ENCODE assay signal across 17 cellular contexts in the genomic region with DNA sequence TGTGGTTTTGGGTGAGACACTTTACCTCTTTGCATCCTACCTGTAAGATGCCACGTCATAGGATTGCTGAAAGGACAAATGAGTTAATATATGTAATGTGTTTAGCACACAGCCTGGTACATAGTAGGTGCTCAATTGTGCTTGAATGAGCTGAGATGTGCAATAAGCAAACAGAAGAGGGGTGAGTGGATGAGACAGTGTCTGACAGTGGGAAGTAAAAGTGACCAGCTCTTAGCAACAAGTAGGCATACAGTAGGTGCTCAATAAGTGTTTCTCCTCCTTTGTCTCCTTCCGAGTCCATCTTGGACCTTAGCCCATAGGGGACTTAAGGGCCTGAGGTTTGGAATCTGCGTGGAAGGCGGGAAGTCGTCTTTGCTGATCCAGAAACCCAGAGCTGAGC.
DNase-seq lines count a peak whose midpoint lies in the region; ATAC-seq, FAIRE-seq and TF ChIP-seq lines count a peak whose summit lies in the region.
"Had no signal": no experiment of that assay in that cellular context is flagged by ENCODE, and none has a peak within 500 bp of the region (broad histone marks: within the 10 kb centered on the region; RNA-seq: fewer than 3 reads in every experiment).

No MANE protein-coding gene starts in this region.

- intact Hi-C loops in K562 (cut with micrococcal nuclease), result no loop called here

- in situ Hi-C loops in K562 (cut with MboI), result no loop called here

- BruUV-seq in K562 (replicated peaks; lab: Mats Ljungman, UMichigan), result no TSS peak

- peaks cover 54 to 68% of the 10 kb centered on the region in 2 experiments for H3K4me1 ChIP-seq in K562 (replicated peaks in 1 of 2; ENCODE audit: control insufficient read depth in 2 of 2, insufficient read depth in 2 of 2, low read length in 2 of 2)
- peaks cover 18% of the 10 kb centered on the region for H3K4me1 ChIP-seq in muscle layer of colon (ENCODE audit: insufficient read depth, low read length)
- peaks cover 35% of the 10 kb centered on the region for H3K4me1 ChIP-seq in suprapubic skin

- H3K4me3 ChIP-seq in K562 (no peak overlapping the region), muscle layer of colon (ENCODE audit: low read depth in 1 of 2, low read length in 2 of 2) (no peak overlapping the region), suprapubic skin (no peak overlapping the region)
- H3K4me3 ChIP-seq: colonic mucosa, GM12878, pancreas had no signal

- no peak overlapping the region for H2AFZ ChIP-seq in K562 (ENCODE audit: low read depth, low read length)

- H3K9me3 ChIP-seq in K562 (replicated peaks; ENCODE audit: control insufficient read depth, insufficient read depth, low read depth, low read length), result no peaks in the 10 kb centered on the region; the same call in 1 of the 2 replicates
- no peaks in the 10 kb centered on the region for H3K9me3 ChIP-seq in muscle layer of colon (ENCODE audit: low read length)
- no peaks in the 10 kb centered on the region for H3K9me3 ChIP-seq in suprapubic skin
- H3K9me3 ChIP-seq: BE2C, colonic mucosa, pancreas had no signal

- H3K4me2 ChIP-seq in K562 (ENCODE audit: insufficient read depth, low read length), result no peak overlapping the region

- ATAC-seq in K562, result no peak
- no peak for ATAC-seq in GM18519 (IDR thresholded peaks at IDR 0.05; ENCODE audit: low FRiP score, unreplicated experiment)
- ATAC-seq: GM12878 had no signal

- TF ChIP-seq EP300 in K562 (IDR thresholded peaks at IDR 0.05; ENCODE audit: low read length), result no peak
- no peak for TF ChIP-seq EP300 in suprapubic skin (IDR thresholded peaks at IDR 0.05)

- DNase-seq in NCI-H1092 treated with DMSO at 0.1 percent for 48 hours (lab: John Stamatoyannopoulos, UW), result peak; percentile 73
- no peak for DNase-seq in NCI-H1092 (lab: John Stamatoyannopoulos, UW)
- DNase-seq in K562 (ENCODE audit: extremely low read depth in 1 of 4, low spot score in 3 of 4), result no peak
- no peak for DNase-seq in suprapubic skin (ENCODE audit: low spot score in 2 of 2)
- no peak for DNase-seq in NCI-H2171 treated with DMSO at 0.1 percent for 48 hours (lab: John Stamatoyannopoulos, UW)
- no peak for DNase-seq in COR-L47 (lab: John Stamatoyannopoulos, UW)
- DNase-seq: activated naive CD4-positive, alpha-beta T cell treated with anti-CD3 and anti-CD28 coated beads for 36 hours; colonic mucosa; foreskin fibroblast; GF-D8; stimulated activated CD4-positive, alpha-beta T cell treated with anti-CD3 and anti-CD28 coated beads, Interleukin-4, amount 100 ng/mL, for 1 hour had no signal

- CTCF ChIA-PET in K562 (lab: Yijun Ruan, JAX; ENCODE audit: low intra/inter-chr PET ratio), result no interaction called here

- no peak overlapping the region for H3K27ac ChIP-seq in K562 (ENCODE audit: extremely low read depth, low read depth, low read length)
- peak overlapping the region; percentile 37 for H3K27ac ChIP-seq in muscle layer of colon (ENCODE audit: low read depth, low read length)
- H3K27ac ChIP-seq in suprapubic skin, result peak overlapping the region; percentile 16
- H3K27ac ChIP-seq: 22Rv1, pancreas had no signal

- no peaks in the 10 kb centered on the region for H3K9me1 ChIP-seq in K562 (ENCODE audit: control insufficient read depth, insufficient read depth, low read length)

- TF ChIP-seq POLR2A in K562 (conservative IDR thresholded peaks at IDR 0.05) (no peak), suprapubic skin (IDR thresholded peaks at IDR 0.05) (no peak)

- POLR2A ChIA-PET in K562 (lab: Yijun Ruan, JAX), result interaction anchor here (0.8 kb wide), 1 partner anchor 9 kb away, joined by 3 read pairs; no protein-coding TSS in a partner anchor

- H3K27me3 ChIP-seq in K562 (ENCODE audit: control insufficient read depth in 2 of 2, insufficient read depth in 2 of 2, low read length in 2 of 2), result no peaks in the 10 kb centered on the region
- H3K27me3 ChIP-seq in muscle layer of colon (ENCODE audit: control insufficient read depth in 1 of 2, insufficient read depth in 2 of 2, low read length in 2 of 2), result no peaks in the 10 kb centered on the region
- H3K27me3 ChIP-seq in suprapubic skin, result no peaks in the 10 kb centered on the region
- H3K27me3 ChIP-seq: BE2C, colonic mucosa, pancreas had no signal

- WGBS in K562 (ENCODE audit: insufficient coverage, low coverage, missing lambda C conversion rate), result 80% methylated on average over 4 of the region's 5 CpGs
- WGBS in suprapubic skin, result 66% methylated on average over 5 of the region's 5 CpGs

- no peaks in the 10 kb centered on the region for H4K20me1 ChIP-seq in K562 (replicated peaks; ENCODE audit: control insufficient read depth, insufficient read depth, low read length)

- H3K9ac ChIP-seq in K562 (ENCODE audit: insufficient read depth in 1 of 2, low read depth in 2 of 2, low read length in 2 of 2) (no peak overlapping the region), muscle layer of colon (ENCODE audit: low read length) (no peak overlapping the region)

- H3K36me3 ChIP-seq in K562 (ENCODE audit: control insufficient read depth, insufficient read depth, low read length), result no peaks in the 10 kb centered on the region
- H3K36me3 ChIP-seq in muscle layer of colon (ENCODE audit: insufficient read depth, low read length), result no peaks in the 10 kb centered on the region
- no peaks in the 10 kb centered on the region for H3K36me3 ChIP-seq in suprapubic skin
- H3K36me3 ChIP-seq: BE2C, colonic mucosa, pancreas had no signal

- TF ChIP-seq RAD21 in K562 (CRISPR knock-in tag; conservative IDR thresholded peaks at IDR 0.05 in 1 of 2, IDR thresholded peaks at IDR 0.05 in 1 of 2), result no peak

- H3K79me2 ChIP-seq in K562 (ENCODE audit: control insufficient read depth, insufficient read depth, low read length), result no peaks in the 10 kb centered on the region

- TF ChIP-seq CTCF in K562 (IDR thresholded peaks at IDR 0.05 in 2 of 3, conservative IDR thresholded peaks at IDR 0.05 in 1 of 3; ENCODE audit: insufficient read depth in 2 of 3, low read depth in 1 of 3, low read length in 3 of 3) (no peak), suprapubic skin (IDR thresholded peaks at IDR 0.05) (no peak)

- no peak for FAIRE-seq in K562 (lab: Jason Lieb, UNC)
- FAIRE-seq: GM12878, pancreas had no signal

TF ChIP-seq in K562, 482 proteins besides CTCF, POLR2A, EP300 and RAD21 (continues in another document):
- no peak for TF ChIP-seq SRSF9 (IDR thresholded peaks at IDR 0.05; ENCODE audit: borderline replicate concordance, low read depth, low read length)
- no peak for TF ChIP-seq ZNF384 (IDR thresholded peaks at IDR 0.05; ENCODE audit: low read depth, low read length)
- TF ChIP-seq MAFK (IDR thresholded peaks at IDR 0.05; ENCODE audit: low read length), result no peak
- TF ChIP-seq, protein P1, sequence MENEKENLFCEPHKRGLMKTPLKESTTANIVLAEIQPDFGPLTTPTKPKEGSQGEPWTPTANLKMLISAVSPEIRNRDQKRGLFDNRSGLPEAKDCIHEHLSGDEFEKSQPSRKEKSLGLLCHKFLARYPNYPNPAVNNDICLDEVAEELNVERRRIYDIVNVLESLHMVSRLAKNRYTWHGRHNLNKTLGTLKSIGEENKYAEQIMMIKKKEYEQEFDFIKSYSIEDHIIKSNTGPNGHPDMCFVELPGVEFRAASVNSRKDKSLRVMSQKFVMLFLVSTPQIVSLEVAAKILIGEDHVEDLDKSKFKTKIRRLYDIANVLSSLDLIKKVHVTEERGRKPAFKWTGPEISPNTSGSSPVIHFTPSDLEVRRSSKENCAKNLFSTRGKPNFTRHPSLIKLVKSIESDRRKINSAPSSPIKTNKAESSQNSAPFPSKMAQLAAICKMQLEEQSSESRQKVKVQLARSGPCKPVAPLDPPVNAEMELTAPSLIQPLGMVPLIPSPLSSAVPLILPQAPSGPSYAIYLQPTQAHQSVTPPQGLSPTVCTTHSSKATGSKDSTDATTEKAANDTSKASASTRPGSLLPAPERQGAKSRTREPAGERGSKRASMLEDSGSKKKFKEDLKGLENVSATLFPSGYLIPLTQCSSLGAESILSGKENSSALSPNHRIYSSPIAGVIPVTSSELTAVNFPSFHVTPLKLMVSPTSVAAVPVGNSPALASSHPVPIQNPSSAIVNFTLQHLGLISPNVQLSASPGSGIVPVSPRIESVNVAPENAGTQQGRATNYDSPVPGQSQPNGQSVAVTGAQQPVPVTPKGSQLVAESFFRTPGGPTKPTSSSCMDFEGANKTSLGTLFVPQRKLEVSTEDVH (IDR thresholded peaks at IDR 0.05; ENCODE audit: low read depth, partially characterized antibody), result no peak
- peak; percentile 98 for TF ChIP-seq ZKSCAN8 (CRISPR knock-in tag; IDR thresholded peaks at IDR 0.05)
- TF ChIP-seq KAT7 (CRISPR knock-in tag; IDR thresholded peaks at IDR 0.05; ENCODE audit: borderline replicate concordance), result 0 out of 2 replicates have a peak, but pooled peaks have one; percentile 12
- TF ChIP-seq SMARCA4 (IDR thresholded peaks at IDR 0.05), result no peak
- no peak for TF ChIP-seq CEBPZ (IDR thresholded peaks at IDR 0.05; ENCODE audit: borderline replicate concordance, low read depth, low read length)
- no peak for TF ChIP-seq MEIS2 (IDR thresholded peaks at IDR 0.05; ENCODE audit: partially characterized antibody)
- no peak for TF ChIP-seq RBM14 (IDR thresholded peaks at IDR 0.05; ENCODE audit: borderline replicate concordance, insufficient read depth, low read depth, low read length)
- no peak for TF ChIP-seq ELF4 (CRISPR knock-in tag; IDR thresholded peaks at IDR 0.05)
- TF ChIP-seq ETV1 (tag; conservative IDR thresholded peaks at IDR 0.05; ENCODE audit: low read depth), result no peak
